In genomic region chr9:115462623-115463022, GRCh38 we compare ENCODE assay signal across 18 cellular contexts.
"Had no signal": no experiment of that assay in that cellular context is flagged by ENCODE, and none has a peak within 500 bp of the region (broad histone marks: within the 10 kb centered on the region; RNA-seq: fewer than 3 reads in every experiment).

No MANE protein-coding gene starts in this region.

- H3K36me3 ChIP-seq: breast epithelium, gastroesophageal sphincter, heart left ventricle, lower lobe of right lung, upper lobe of right lung had no signal

- H3K4me3 ChIP-seq: breast epithelium, gastroesophageal sphincter, heart left ventricle, lower lobe of right lung, testis, upper lobe of right lung had no signal

- H3K4me1 ChIP-seq: breast epithelium, gastroesophageal sphincter, lower lobe of right lung, testis, upper lobe of right lung had no signal

- DNase-seq: activated CD8-positive, alpha-beta memory T cell treated with anti-CD3 and anti-CD28 coated beads for 24 hours; activated CD8-positive, alpha-beta memory T cell treated with anti-CD3 and anti-CD28 coated beads, Interleukin-2, amount 50 U/mL, for 4 hours; activated naive CD4-positive, alpha-beta T cell; activated T-cell treated with anti-CD3 and anti-CD28 coated beads, Interleukin-2, amount 50 U/mL, for 24 hours; cortex of kidney; heart left ventricle; lower lobe of right lung; naive B cell; posterior cingulate gyrus; small intestine; stimulated activated CD4-positive, alpha-beta T cell treated with anti-CD3 and anti-CD28 coated beads, Interleukin-15, amount 100 ng/mL, for 24 hours; stimulated activated CD8-positive, alpha-beta memory T cell treated with anti-CD3 and anti-CD28 coated beads, Interleukin-4, amount 100 ng/mL, for 48 hours; stimulated activated naive CD4-positive, alpha-beta T cell; testis; upper lobe of right lung had no signal

- H3K27ac ChIP-seq: breast epithelium, epithelial cell of prostate, gastroesophageal sphincter, lower lobe of right lung, testis, upper lobe of right lung had no signal

- H3K27me3 ChIP-seq: breast epithelium, gastroesophageal sphincter, heart left ventricle, testis, upper lobe of right lung had no signal

- H3K9me3 ChIP-seq: breast epithelium, gastroesophageal sphincter, lower lobe of right lung, testis, upper lobe of right lung had no signal
